Comparison of ENCODE assay signal across 12 cellular contexts in genomic region chr6:63904844-63905243, GRCh38.
DNase-seq lines count a peak whose midpoint lies in the region; ATAC-seq and TF ChIP-seq lines count a peak whose summit lies in the region.
"Had no signal": no experiment of that assay in that cellular context is flagged by ENCODE, and none has a peak within 500 bp of the region (broad histone marks: within the 10 kb centered on the region; RNA-seq: fewer than 3 reads in every experiment).

No MANE protein-coding gene starts in this region.

- H3K4me3 Mint-ChIP-seq in neural crest cell: no peak overlapping the region
- H3K4me3 Mint-ChIP-seq: T-cell had no signal

- intact Hi-C loops in transverse colon (cut with DNase I; ENCODE audit: low total_unique reads): no loop called here

- in situ Hi-C loops in KBM-7 (cut with MboI; ENCODE audit: low pct_unique_long_range_greater_than_20kb, low sequenced_read_pairs) (no loop called here), astrocyte of the cerebellum (cut with HindIII; ENCODE audit: low sequenced_read_pairs) (no loop called here), transverse colon (cut with MboI; ENCODE audit: low pct_ligation_motif_present in 1 of 4, low pct_unique_long_range_greater_than_20kb in 1 of 4, low sequenced_read_pairs in 3 of 4) (no loop called here)

- no peaks in the 10 kb centered on the region for H3K36me3 ChIP-seq in transverse colon

- TF ChIP-seq EP300 in transverse colon (IDR thresholded peaks at IDR 0.05; ENCODE audit: low read depth): no peak

- peak overlapping the region; percentile 31 for H3K27ac Mint-ChIP-seq in neural crest cell (ENCODE audit: unreplicated experiment)
- H3K27ac Mint-ChIP-seq: T-cell had no signal

- WGBS in transverse colon (ENCODE audit: low coverage in 1 of 2), 2 donors: 39 to 47% methylated on average over 2 to 3 of the region's 3 CpGs

- no peaks in the 10 kb centered on the region for H3K9me3 Mint-ChIP-seq in neural crest cell
- H3K9me3 Mint-ChIP-seq: T-cell had no signal

- DNase-seq in KBM-7: peak; percentile 74
- DNase-seq in astrocyte of the cerebellum (ENCODE audit: low read depth): peak; percentile 9
- no peak for DNase-seq in neural crest cell (ENCODE audit: low read depth, low spot score)
- DNase-seq in NCI-H1092 treated with DMSO at 0.1 percent for 48 hours (lab: John Stamatoyannopoulos, UW): no peak
- no peak for DNase-seq in transverse colon
- DNase-seq in middle frontal gyrus (ENCODE audit: extremely low spot score, low spot score): no peak
- DNase-seq in globus pallidus (ENCODE audit: low spot score): no peak
- DNase-seq: kidney glomerular epithelial cell; NCI-H1105; stimulated activated naive CD4-positive, alpha-beta T cell treated with Interleukin-2 at 50 U/mL for 16 hours had no signal

- no peak overlapping the region for H3K27ac ChIP-seq in transverse colon

- H3K4me1 Mint-ChIP-seq in neural crest cell: no peaks in the 10 kb centered on the region
- H3K4me1 Mint-ChIP-seq: T-cell had no signal

- no peaks in the 10 kb centered on the region for H3K4me1 ChIP-seq in transverse colon

- H3K27me3 ChIP-seq in transverse colon: no peaks in the 10 kb centered on the region

- TF ChIP-seq CTCF in astrocyte of the cerebellum (IDR thresholded peaks at IDR 0.05; ENCODE audit: low read depth, low read length, missing control alignments) (no peak), neural crest cell (conservative IDR thresholded peaks at IDR 0.05) (no peak), transverse colon (IDR thresholded peaks at IDR 0.05) (no peak)

- TF ChIP-seq POLR2A in transverse colon (IDR thresholded peaks at IDR 0.05): no peak

- H3K36me3 Mint-ChIP-seq in neural crest cell (ENCODE audit: low read depth): no peaks in the 10 kb centered on the region
- H3K36me3 Mint-ChIP-seq: T-cell had no signal

- no peaks in the 10 kb centered on the region for H3K9me3 ChIP-seq in transverse colon

- no peaks in the 10 kb centered on the region for H3K27me3 Mint-ChIP-seq in neural crest cell (ENCODE audit: low read depth)
- H3K27me3 Mint-ChIP-seq: T-cell had no signal

- ATAC-seq in GM19351 (IDR thresholded peaks at IDR 0.05; ENCODE audit: unreplicated experiment): peak; percentile 56
- ATAC-seq: T-cell had no signal

- H3K4me3 ChIP-seq in astrocyte of the cerebellum (ENCODE audit: low read depth, low read length) (no peak overlapping the region), transverse colon (no peak overlapping the region)

Comparison
In these comparisons a context has a peak if more than half of its experiments do, and no peak if none do; other contexts are left out.
1. DNase-seq: peak in KBM-7 (single experiment) and astrocyte of the cerebellum (single experiment); none in neural crest cell (single experiment), NCI-H1092 treated with DMSO at 0.1 percent for 48 hours (single experiment), transverse colon (single experiment), middle frontal gyrus (single experiment) and globus pallidus (single experiment).